In genomic region chr2:71477231-71477681, GRCh38 we compare ENCODE assay signal across 22 cellular contexts. TPM values are rescaled to one million over a fixed set of nuclear protein-coding genes. Genes with fewer than 3 reads are reported as not detected.
DNase-seq lines count a peak whose midpoint lies in the region; ATAC-seq and TF ChIP-seq lines count a peak whose summit lies in the region.
"Had no signal": no experiment of that assay in that cellular context is flagged by ENCODE, and none has a peak within 500 bp of the region (broad histone marks: within the 10 kb centered on the region; RNA-seq: fewer than 3 reads in every experiment).

No MANE protein-coding gene starts in this region.

- no peak overlapping the region for H3K27ac Mint-ChIP-seq in activated CD8-positive, alpha-beta T cell treated with anti-CD3 and anti-CD28 coated beads for 36 hours
- H3K27ac Mint-ChIP-seq: activated naive CD4-positive, alpha-beta T cell treated with anti-CD3 and anti-CD28 coated beads, Interleukin-2, amount 50 U/mL, for 72 hours had no signal

- H3K9me3 ChIP-seq in DOHH2 (ENCODE audit: control insufficient read depth, insufficient read depth, low read length): no peaks in the 10 kb centered on the region
- H3K9me3 ChIP-seq: HAP-1 had no signal

- intact Hi-C loops in posterior vena cava (cut with DNase I): no loop called here
- intact Hi-C loops in activated CD8-positive, alpha-beta T cell treated with anti-CD3 and anti-CD28 coated beads for 36 hours (cut with micrococcal nuclease): no loop called here

- no peaks in the 10 kb centered on the region for H3F3A ChIP-seq in DOHH2 (ENCODE audit: control insufficient read depth, insufficient read depth)

- H3K27me3 ChIP-seq in DOHH2 (ENCODE audit: control insufficient read depth, low read length): no peaks in the 10 kb centered on the region
- H3K27me3 ChIP-seq: brain microvascular endothelial cell had no signal

- TF ChIP-seq CTCF in DOHH2 (IDR thresholded peaks at IDR 0.05; ENCODE audit: low read depth, low read length, poor library complexity, severe bottlenecking) (no peak), NB4 (IDR thresholded peaks at IDR 0.05; ENCODE audit: low read depth, low read length) (no peak), choroid plexus epithelial cell (conservative IDR thresholded peaks at IDR 0.05; ENCODE audit: low read depth, low read length) (no peak)
- TF ChIP-seq CTCF in activated CD8-positive, alpha-beta T cell treated with anti-CD3 and anti-CD28 coated beads for 36 hours (IDR thresholded peaks at IDR 0.05): no peak

- peak overlapping the region; percentile 7; the same call in 1 of the 2 replicates for H3K4me3 ChIP-seq in DOHH2 (ENCODE audit: low read length)
- no peak overlapping the region for H3K4me3 ChIP-seq in NB4 (ENCODE audit: low read depth, low read length)
- no peak overlapping the region for H3K4me3 ChIP-seq in choroid plexus epithelial cell (ENCODE audit: low read depth, low read length)
- H3K4me3 ChIP-seq: HAP-1 had no signal

- H4K20me1 ChIP-seq in DOHH2 (ENCODE audit: control insufficient read depth, insufficient read depth, low read depth, low read length): no peaks in the 10 kb centered on the region

- H3K9me3 Mint-ChIP-seq in activated CD8-positive, alpha-beta T cell treated with anti-CD3 and anti-CD28 coated beads for 36 hours: no peaks in the 10 kb centered on the region
- H3K9me3 Mint-ChIP-seq: activated naive CD4-positive, alpha-beta T cell treated with anti-CD3 and anti-CD28 coated beads, Interleukin-2, amount 50 U/mL, for 72 hours had no signal

- peak overlapping the region; percentile 48 for H3K4me2 ChIP-seq in DOHH2 (ENCODE audit: low read length)

- H3K27ac ChIP-seq in DOHH2 (ENCODE audit: low read depth, low read length): no peak overlapping the region
- H3K27ac ChIP-seq: brain microvascular endothelial cell had no signal

- POLR2A ChIA-PET in activated CD8-positive, alpha-beta T cell treated with anti-CD3 and anti-CD28 coated beads for 36 hours (lab: Charles Lee): no interaction called here

- no peak for TF ChIP-seq POLR2A in NB4 (IDR thresholded peaks at IDR 0.05; ENCODE audit: extremely low read depth, insufficient read length)

- H3K36me3 Mint-ChIP-seq in activated CD8-positive, alpha-beta T cell treated with anti-CD3 and anti-CD28 coated beads for 36 hours (ENCODE audit: low read depth): no peaks in the 10 kb centered on the region
- H3K36me3 Mint-ChIP-seq: activated naive CD4-positive, alpha-beta T cell treated with anti-CD3 and anti-CD28 coated beads, Interleukin-2, amount 50 U/mL, for 72 hours had no signal

- H3K4me1 ChIP-seq in DOHH2 (ENCODE audit: control insufficient read depth, low read length): peaks cover 28% of the 10 kb centered on the region
- H3K4me1 ChIP-seq: HAP-1 had no signal

- peaks cover 5% of the 10 kb centered on the region for H3K27me3 Mint-ChIP-seq in activated CD8-positive, alpha-beta T cell treated with anti-CD3 and anti-CD28 coated beads for 36 hours

- no peaks in the 10 kb centered on the region for H3K4me1 Mint-ChIP-seq in activated CD8-positive, alpha-beta T cell treated with anti-CD3 and anti-CD28 coated beads for 36 hours (ENCODE audit: low read depth)

- no peaks in the 10 kb centered on the region for H3K79me2 ChIP-seq in DOHH2 (ENCODE audit: control insufficient read depth, low read length)

- no peak for ATAC-seq in activated CD8-positive, alpha-beta T cell treated with anti-CD3 and anti-CD28 coated beads for 36 hours
- no peak for ATAC-seq in GM21515 (IDR thresholded peaks at IDR 0.05; ENCODE audit: unreplicated experiment)
- ATAC-seq: activated naive CD4-positive, alpha-beta T cell treated with anti-CD3 and anti-CD28 coated beads, Interleukin-2, amount 50 U/mL, for 72 hours had no signal

- CTCF ChIA-PET in activated CD8-positive, alpha-beta T cell treated with anti-CD3 and anti-CD28 coated beads for 36 hours (lab: Charles Lee): interaction anchor here (0.6 to 2.2 kb wide), 3 partner anchors 9 to 39 kb away, joined by 3 to 6 read pairs (median 5); no protein-coding TSS in a partner anchor

- no peaks in the 10 kb centered on the region for H3K9me2 ChIP-seq in DOHH2 (replicated peaks; ENCODE audit: control insufficient read depth, low read length)

- H3K36me3 ChIP-seq in DOHH2 (ENCODE audit: control insufficient read depth, low read length): no peaks in the 10 kb centered on the region
- H3K36me3 ChIP-seq: brain microvascular endothelial cell, HAP-1 had no signal

- DNase-seq in NB4 (ENCODE audit: low read depth): peak; percentile 53
- peak; percentile 40 for DNase-seq in choroid plexus epithelial cell (ENCODE audit: low read depth)
- DNase-seq in posterior vena cava (ENCODE audit: low spot score): peak; percentile 17
- DNase-seq in activated CD8-positive, alpha-beta memory T cell treated with anti-CD3 and anti-CD28 coated beads, Interleukin-2, amount 50 U/mL, for 4 hours: no peak
- no peak for DNase-seq in activated CD4-positive, alpha-beta T cell treated with anti-CD3 and anti-CD28 coated beads, Interleukin-2, amount 50 U/mL, for 4 hours
- no peak for DNase-seq in activated CD8-positive, alpha-beta T cell treated with anti-CD3 and anti-CD28 coated beads for 36 hours
- DNase-seq: activated CD4-positive, alpha-beta T cell treated with anti-CD3 and anti-CD28 coated beads, Interleukin-2, amount 50 U/mL, for 48 hours; activated T-cell treated with anti-CD3 and anti-CD28 coated beads, Interleukin-2, amount 50 U/mL, for 48 hours; brain microvascular endothelial cell; COR-L47; erythroblast; KG1; NCI-H82; RPMI8226; small intestine; stimulated activated CD8-positive, alpha-beta memory T cell treated with anti-CD3 and anti-CD28 coated beads, Interleukin-4, amount 100 ng/mL, for 48 hours; substantia nigra; SW 1271 had no signal

- no peak overlapping the region for H3K4me3 Mint-ChIP-seq in activated CD8-positive, alpha-beta T cell treated with anti-CD3 and anti-CD28 coated beads for 36 hours

RNA-seq across cellular contexts. Expression of gene DYSF, which starts 23.9 kb away (rescaled TPM):
- 10 to 100 TPM; 42.1 to 46.8 TPM for total RNA-seq in posterior vena cava
- total RNA-seq in activated CD8-positive, alpha-beta T cell treated with anti-CD3 and anti-CD28 coated beads for 36 hours: 1 to 10 TPM; 3.5 to 3.8 TPM

Comparison
In these comparisons a context has a peak if more than half of its experiments do, and no peak if none do; other contexts are left out.
1. DNase-seq: peak in NB4 (single experiment), choroid plexus epithelial cell (single experiment) and posterior vena cava (single experiment); none in activated CD8-positive, alpha-beta memory T cell treated with anti-CD3 and anti-CD28 coated beads, Interleukin-2, amount 50 U/mL, for 4 hours (single experiment), activated CD4-positive, alpha-beta T cell treated with anti-CD3 and anti-CD28 coated beads, Interleukin-2, amount 50 U/mL, for 4 hours (0 of 2) and activated CD8-positive, alpha-beta T cell treated with anti-CD3 and anti-CD28 coated beads for 36 hours (single experiment).
2. RNA of gene DYSF, which starts 23.9 kb away (total RNA-seq): 42.1 to 46.8 TPM in posterior vena cava; 3.5 to 3.8 TPM in activated CD8-positive, alpha-beta T cell treated with anti-CD3 and anti-CD28 coated beads for 36 hours; every median in the first group is over 4 times any median in the second.